In the genomic region with DNA sequence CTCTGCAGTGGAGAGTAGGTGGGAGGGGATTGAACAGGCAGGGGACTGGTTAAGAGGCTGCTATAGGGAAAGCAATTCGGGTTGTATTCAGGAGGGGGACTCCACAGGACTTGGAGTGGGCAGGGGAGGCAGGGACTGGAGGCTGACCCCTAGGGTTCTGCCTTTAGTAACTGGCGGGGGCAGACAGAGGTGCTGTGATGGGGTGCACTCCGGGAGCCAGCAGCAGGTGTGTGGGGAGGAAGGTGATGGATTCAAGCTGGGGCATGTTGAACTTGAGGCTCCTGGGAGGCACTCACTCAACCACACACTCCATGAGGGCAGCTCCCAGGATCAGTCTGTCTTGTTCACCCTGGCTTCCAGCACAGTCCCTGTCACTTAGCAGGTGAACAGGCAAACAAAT, we compare ENCODE assay signal across 16 cellular contexts. TPM values are rescaled to one million over a fixed set of nuclear protein-coding genes. Genes with fewer than 3 reads are reported as not detected.
DNase-seq lines count a peak whose midpoint lies in the region; ATAC-seq and TF ChIP-seq lines count a peak whose summit lies in the region.
"Had no signal": no experiment of that assay in that cellular context is flagged by ENCODE, and none has a peak within 500 bp of the region (broad histone marks: within the 10 kb centered on the region; RNA-seq: fewer than 3 reads in every experiment).

No MANE protein-coding gene starts in this region.

- peak overlapping the region; percentile 72 for H3K4me3 Mint-ChIP-seq in activated naive CD4-positive, alpha-beta T cell treated with anti-CD3 and anti-CD28 coated beads, Interleukin-2, amount 50 U/mL, for 24 hours
- H3K4me3 Mint-ChIP-seq in activated CD4-positive, alpha-beta memory T cell treated with anti-CD3 and anti-CD28 coated beads for 36 hours, result peak overlapping the region; percentile 3
- H3K4me3 Mint-ChIP-seq in stimulated activated naive CD8-positive, alpha-beta T cell treated with anti-CD3 and anti-CD28 coated beads, Interleukin-15, amount 100 ng/mL, for 72 hours, result peak overlapping the region; percentile 4 to 6

- peaks cover 12% of the 10 kb centered on the region for H3K4me1 Mint-ChIP-seq in activated naive CD4-positive, alpha-beta T cell treated with anti-CD3 and anti-CD28 coated beads, Interleukin-2, amount 50 U/mL, for 24 hours
- H3K4me1 Mint-ChIP-seq in activated CD4-positive, alpha-beta memory T cell treated with anti-CD3 and anti-CD28 coated beads for 36 hours (ENCODE audit: low read depth), result peaks cover 3% of the 10 kb centered on the region
- peaks cover 8% of the 10 kb centered on the region for H3K4me1 Mint-ChIP-seq in stimulated activated naive CD8-positive, alpha-beta T cell treated with anti-CD3 and anti-CD28 coated beads, Interleukin-15, amount 100 ng/mL, for 72 hours

- H3K4me3 ChIP-seq in muscle layer of colon (ENCODE audit: low read depth in 1 of 2, low read length in 2 of 2), result no peak overlapping the region

- CTCF ChIA-PET in activated CD4-positive, alpha-beta memory T cell treated with anti-CD3 and anti-CD28 coated beads for 36 hours (lab: Charles Lee), result interaction anchor here (0.8 to 3.4 kb wide), 8 partner anchors 10 to 674 kb away, joined by 3 to 43 read pairs (median 6); a partner anchor contains a TSS

- H3K27me3 Mint-ChIP-seq in activated naive CD4-positive, alpha-beta T cell treated with anti-CD3 and anti-CD28 coated beads, Interleukin-2, amount 50 U/mL, for 24 hours, result no peaks in the 10 kb centered on the region
- no peaks in the 10 kb centered on the region for H3K27me3 Mint-ChIP-seq in activated CD4-positive, alpha-beta memory T cell treated with anti-CD3 and anti-CD28 coated beads for 36 hours
- H3K27me3 Mint-ChIP-seq in stimulated activated naive CD8-positive, alpha-beta T cell treated with anti-CD3 and anti-CD28 coated beads, Interleukin-15, amount 100 ng/mL, for 72 hours, result no peaks in the 10 kb centered on the region

- intact Hi-C loops in activated CD4-positive, alpha-beta memory T cell treated with anti-CD3 and anti-CD28 coated beads for 36 hours (cut with micrococcal nuclease), result no loop called here
- intact Hi-C loops in sciatic nerve (cut with DNase I), result no loop called here

- peak overlapping the region; percentile 65 for H3K27ac ChIP-seq in muscle layer of colon (ENCODE audit: low read depth, low read length)

- no peaks in the 10 kb centered on the region for H3K27me3 ChIP-seq in muscle layer of colon (ENCODE audit: control insufficient read depth in 1 of 2, insufficient read depth in 2 of 2, low read length in 2 of 2)
- H3K27me3 ChIP-seq: body of pancreas, pancreas had no signal

- no peaks in the 10 kb centered on the region for H3K9me3 ChIP-seq in muscle layer of colon (ENCODE audit: low read length)
- H3K9me3 ChIP-seq: body of pancreas, pancreas had no signal

- peaks cover 13% of the 10 kb centered on the region for H3K4me1 ChIP-seq in muscle layer of colon (ENCODE audit: insufficient read depth, low read length)
- H3K4me1 ChIP-seq: pancreas had no signal

- H3K9ac ChIP-seq in muscle layer of colon (ENCODE audit: low read length), result no peak overlapping the region

- DNase-seq in activated naive CD4-positive, alpha-beta T cell treated with Interleukin-2 at 50 U/mL for 16 hours, result no peak
- no peak for DNase-seq in activated CD4-positive, alpha-beta memory T cell treated with anti-CD3 and anti-CD28 coated beads for 36 hours
- no peak for DNase-seq in stimulated activated naive CD8-positive, alpha-beta T cell treated with anti-CD3 and anti-CD28 coated beads, Interleukin-15, amount 100 ng/mL, for 72 hours
- DNase-seq in SIG-M5 (lab: John Stamatoyannopoulos, UW) (no peak), sciatic nerve (ENCODE audit: low spot score) (no peak)
- DNase-seq: activated effector memory CD4-positive, alpha-beta T cell treated with anti-CD3 and anti-CD28 coated beads, Interleukin-2, amount 50 U/mL, for 16 hours; body of pancreas; dermis blood vessel endothelial cell; erythroblast; GF-D8; NCI-H1048; pancreas had no signal

- no peaks in the 10 kb centered on the region for H3K36me3 Mint-ChIP-seq in activated naive CD4-positive, alpha-beta T cell treated with anti-CD3 and anti-CD28 coated beads, Interleukin-2, amount 50 U/mL, for 24 hours
- no peaks in the 10 kb centered on the region for H3K36me3 Mint-ChIP-seq in activated CD4-positive, alpha-beta memory T cell treated with anti-CD3 and anti-CD28 coated beads for 36 hours

- no peak overlapping the region for H3K27ac Mint-ChIP-seq in activated naive CD4-positive, alpha-beta T cell treated with anti-CD3 and anti-CD28 coated beads, Interleukin-2, amount 50 U/mL, for 24 hours
- H3K27ac Mint-ChIP-seq in activated CD4-positive, alpha-beta memory T cell treated with anti-CD3 and anti-CD28 coated beads for 36 hours, result no peak overlapping the region
- H3K27ac Mint-ChIP-seq in stimulated activated naive CD8-positive, alpha-beta T cell treated with anti-CD3 and anti-CD28 coated beads, Interleukin-15, amount 100 ng/mL, for 72 hours, result peak overlapping the region in 1 of 2 donors; percentile 51

- peaks cover 33% of the 10 kb centered on the region for H3K36me3 ChIP-seq in muscle layer of colon (ENCODE audit: insufficient read depth, low read length)
- H3K36me3 ChIP-seq: pancreas had no signal

- no peak for ATAC-seq in stimulated activated naive CD8-positive, alpha-beta T cell treated with anti-CD3 and anti-CD28 coated beads, Interleukin-15, amount 100 ng/mL, for 72 hours
- ATAC-seq in SK-N-SH treated with all-trans-retinoic acid at 6 μM for 48 hours (no peak), sciatic nerve (no peak)

- POLR2A ChIA-PET in activated CD4-positive, alpha-beta memory T cell treated with anti-CD3 and anti-CD28 coated beads for 36 hours (lab: Charles Lee), result interaction anchor here (2.3 kb wide), 1 partner anchor 32 kb away, joined by 10 read pairs; a partner anchor contains a TSS

- H3K9me3 Mint-ChIP-seq in activated naive CD4-positive, alpha-beta T cell treated with anti-CD3 and anti-CD28 coated beads, Interleukin-2, amount 50 U/mL, for 24 hours, result no peaks in the 10 kb centered on the region
- H3K9me3 Mint-ChIP-seq in activated CD4-positive, alpha-beta memory T cell treated with anti-CD3 and anti-CD28 coated beads for 36 hours, result no peaks in the 10 kb centered on the region
- no peaks in the 10 kb centered on the region for H3K9me3 Mint-ChIP-seq in stimulated activated naive CD8-positive, alpha-beta T cell treated with anti-CD3 and anti-CD28 coated beads, Interleukin-15, amount 100 ng/mL, for 72 hours

TF ChIP-seq in SK-N-SH treated with all-trans-retinoic acid at 6 μM for 48 hours, 23 proteins besides CTCF, POLR2A, EP300 and RAD21 (continues in another document):
- TF ChIP-seq, protein P1, sequence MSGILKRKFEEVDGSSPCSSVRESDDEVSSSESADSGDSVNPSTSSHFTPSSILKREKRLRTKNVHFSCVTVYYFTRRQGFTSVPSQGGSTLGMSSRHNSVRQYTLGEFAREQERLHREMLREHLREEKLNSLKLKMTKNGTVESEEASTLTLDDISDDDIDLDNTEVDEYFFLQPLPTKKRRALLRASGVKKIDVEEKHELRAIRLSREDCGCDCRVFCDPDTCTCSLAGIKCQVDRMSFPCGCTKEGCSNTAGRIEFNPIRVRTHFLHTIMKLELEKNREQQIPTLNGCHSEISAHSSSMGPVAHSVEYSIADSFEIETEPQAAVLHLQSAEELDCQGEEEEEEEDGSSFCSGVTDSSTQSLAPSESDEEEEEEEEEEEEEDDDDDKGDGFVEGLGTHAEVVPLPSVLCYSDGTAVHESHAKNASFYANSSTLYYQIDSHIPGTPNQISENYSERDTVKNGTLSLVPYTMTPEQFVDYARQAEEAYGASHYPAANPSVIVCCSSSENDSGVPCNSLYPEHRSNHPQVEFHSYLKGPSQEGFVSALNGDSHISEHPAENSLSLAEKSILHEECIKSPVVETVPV (CRISPR knock-in tag; IDR thresholded peaks at IDR 0.05), result no peak
- TF ChIP-seq ZNF70 (CRISPR knock-in tag; IDR thresholded peaks at IDR 0.05) (no peak), BACH2 (CRISPR knock-in tag; IDR thresholded peaks at IDR 0.05; ENCODE audit: borderline replicate concordance) (no peak), ZNF565 (CRISPR knock-in tag; conservative IDR thresholded peaks at IDR 0.05; ENCODE audit: low read depth) (no peak), ISL1 (CRISPR knock-in tag; IDR thresholded peaks at IDR 0.05) (no peak)
- TF ChIP-seq, protein P2, sequence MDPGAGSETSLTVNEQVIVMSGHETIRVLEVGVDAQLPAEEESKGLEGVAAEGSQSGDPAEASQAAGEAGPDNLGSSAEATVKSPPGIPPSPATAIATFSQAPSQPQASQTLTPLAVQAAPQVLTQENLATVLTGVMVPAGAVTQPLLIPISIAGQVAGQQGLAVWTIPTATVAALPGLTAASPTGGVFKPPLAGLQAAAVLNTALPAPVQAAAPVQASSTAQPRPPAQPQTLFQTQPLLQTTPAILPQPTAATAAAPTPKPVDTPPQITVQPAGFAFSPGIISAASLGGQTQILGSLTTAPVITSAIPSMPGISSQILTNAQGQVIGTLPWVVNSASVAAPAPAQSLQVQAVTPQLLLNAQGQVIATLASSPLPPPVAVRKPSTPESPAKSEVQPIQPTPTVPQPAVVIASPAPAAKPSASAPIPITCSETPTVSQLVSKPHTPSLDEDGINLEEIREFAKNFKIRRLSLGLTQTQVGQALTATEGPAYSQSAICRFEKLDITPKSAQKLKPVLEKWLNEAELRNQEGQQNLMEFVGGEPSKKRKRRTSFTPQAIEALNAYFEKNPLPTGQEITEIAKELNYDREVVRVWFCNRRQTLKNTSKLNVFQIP (CRISPR knock-in tag; IDR thresholded peaks at IDR 0.05; ENCODE audit: borderline replicate concordance, low read depth), result no peak
- TF ChIP-seq, protein P3, sequence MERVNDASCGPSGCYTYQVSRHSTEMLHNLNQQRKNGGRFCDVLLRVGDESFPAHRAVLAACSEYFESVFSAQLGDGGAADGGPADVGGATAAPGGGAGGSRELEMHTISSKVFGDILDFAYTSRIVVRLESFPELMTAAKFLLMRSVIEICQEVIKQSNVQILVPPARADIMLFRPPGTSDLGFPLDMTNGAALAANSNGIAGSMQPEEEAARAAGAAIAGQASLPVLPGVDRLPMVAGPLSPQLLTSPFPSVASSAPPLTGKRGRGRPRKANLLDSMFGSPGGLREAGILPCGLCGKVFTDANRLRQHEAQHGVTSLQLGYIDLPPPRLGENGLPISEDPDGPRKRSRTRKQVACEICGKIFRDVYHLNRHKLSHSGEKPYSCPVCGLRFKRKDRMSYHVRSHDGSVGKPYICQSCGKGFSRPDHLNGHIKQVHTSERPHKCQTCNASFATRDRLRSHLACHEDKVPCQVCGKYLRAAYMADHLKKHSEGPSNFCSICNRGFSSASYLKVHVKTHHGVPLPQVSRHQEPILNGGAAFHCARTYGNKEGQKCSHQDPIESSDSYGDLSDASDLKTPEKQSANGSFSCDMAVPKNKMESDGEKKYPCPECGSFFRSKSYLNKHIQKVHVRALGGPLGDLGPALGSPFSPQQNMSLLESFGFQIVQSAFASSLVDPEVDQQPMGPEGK (CRISPR knock-in tag; IDR thresholded peaks at IDR 0.05; ENCODE audit: borderline replicate concordance), result no peak

RNA-seq across cellular contexts. Expression of a gene that starts 12.5 kb away (rescaled TPM):
- 1 to 10 TPM; 1.2 to 1.6 TPM for total RNA-seq in activated CD4-positive, alpha-beta memory T cell treated with anti-CD3 and anti-CD28 coated beads for 36 hours
- total RNA-seq in sciatic nerve, result 16.8 TPM

RNA-seq across cellular contexts. Expression of a gene that starts 32.4 kb away (rescaled TPM):
- total RNA-seq in activated CD4-positive, alpha-beta memory T cell treated with anti-CD3 and anti-CD28 coated beads for 36 hours, result 1,000 to 10,000 TPM; 2,505 to 2,560 TPM
- total RNA-seq in sciatic nerve, result 1,417 TPM

RNA-seq across cellular contexts. Expression of a gene that starts 49.9 kb away (rescaled TPM):
- not detected for total RNA-seq in activated CD4-positive, alpha-beta memory T cell treated with anti-CD3 and anti-CD28 coated beads for 36 hours
- not detected for total RNA-seq in sciatic nerve
- total RNA-seq: body of pancreas, dermis blood vessel endothelial cell, lung microvascular endothelial cell, pancreas had no signal

Comparison
In these comparisons a context has a peak if more than half of its experiments do, and no peak if none do; other contexts are left out.
1. H3K4me3 Mint-ChIP-seq: peak in every context shown above with its lines; median percentile 72 in activated naive CD4-positive, alpha-beta T cell treated with anti-CD3 and anti-CD28 coated beads, Interleukin-2, amount 50 U/mL, for 24 hours; 5 in stimulated activated naive CD8-positive, alpha-beta T cell treated with anti-CD3 and anti-CD28 coated beads, Interleukin-15, amount 100 ng/mL, for 72 hours; 3 in activated CD4-positive, alpha-beta memory T cell treated with anti-CD3 and anti-CD28 coated beads for 36 hours.